ENCODE assay signal across 25 cellular contexts in the genomic region with DNA sequence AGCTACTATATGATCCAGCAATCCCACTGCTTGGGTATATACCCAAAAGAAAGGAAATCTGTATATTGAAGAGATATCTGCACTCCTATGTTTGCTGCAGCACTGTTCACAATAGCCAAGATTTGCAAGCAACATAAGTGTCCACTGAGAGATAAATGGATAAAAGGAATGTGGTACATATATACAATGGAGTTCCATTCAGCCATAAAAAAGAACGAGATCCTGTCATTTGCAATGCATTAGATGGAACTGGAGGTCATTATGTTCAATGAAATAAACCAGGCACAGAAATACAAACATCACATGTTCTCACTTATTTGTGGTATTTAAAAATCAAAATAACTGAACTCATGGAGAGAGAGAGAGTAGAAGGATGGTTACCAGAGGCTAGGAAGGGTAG.
"Had no signal": no experiment of that assay in that cellular context is flagged by ENCODE, and none has a peak within 500 bp of the region (broad histone marks: within the 10 kb centered on the region; RNA-seq: fewer than 3 reads in every experiment).

No MANE protein-coding gene starts in this region.

- H3K27me3 ChIP-seq: stomach, suprapubic skin, testis, thyroid gland, tibial artery, tibial nerve, transverse colon, upper lobe of left lung, upper lobe of right lung, uterus, vagina had no signal

- H3K9me3 ChIP-seq: stomach, suprapubic skin, testis, thoracic aorta, thyroid gland, tibial artery, tibial nerve, transverse colon, upper lobe of left lung, upper lobe of right lung, uterus, vagina had no signal

- H3K4me3 ChIP-seq: stomach, suprapubic skin, testis, thoracic aorta, thyroid gland, tibial artery, tibial nerve, transverse colon, upper lobe of left lung, upper lobe of right lung, uterus, vagina had no signal

- DNase-seq: stimulated activated CD4-positive, alpha-beta T cell treated with anti-CD3 and anti-CD28 coated beads, Interleukin-2, amount 100 ng/mL, for 48 hours; stimulated activated CD4-positive, alpha-beta T cell treated with anti-CD3 and anti-CD28 coated beads, Interleukin-4, amount 100 ng/mL, for 1 hour; stimulated activated CD4-positive, alpha-beta T cell treated with anti-CD3 and anti-CD28 coated beads, Interleukin-4, amount 100 ng/mL, for 24 hours; stimulated activated CD4-positive, alpha-beta T cell treated with anti-CD3 and anti-CD28 coated beads, Interleukin-4, amount 100 ng/mL, for 4 hours; stimulated activated naive B cell treated with anti-CD40 and anti-IgM and Interleukin-4, amounts not matched to agents 10 μg/mL and 1 μg/mL and 100 μg/mL, for 72 hours; stimulated activated naive CD4-positive, alpha-beta T cell; stimulated activated naive CD4-positive, alpha-beta T cell treated with Interleukin-2 at 50 U/mL for 16 hours; stimulated activated naive CD8-positive, alpha-beta T cell treated with anti-CD3 and anti-CD28 coated beads, Interleukin-15, amount 100 ng/mL, for 72 hours; stimulated activated naive CD8-positive, alpha-beta T cell treated with anti-CD3 and anti-CD28 coated beads, Interleukin-15, Interleukin-2, amounts not matched to agents 100 U/mL and 50 U/mL, for 24 hours; stomach; substantia nigra; testis; thyroid gland; tibial artery; transverse colon; trophoblast cell; upper lobe of left lung; upper lobe of right lung; uterus had no signal

- H3K36me3 ChIP-seq: stomach, suprapubic skin, thoracic aorta, thyroid gland, tibial artery, tibial nerve, transverse colon, upper lobe of left lung, upper lobe of right lung, uterus, vagina had no signal

- H3K27ac ChIP-seq: stomach, suprapubic skin, testis, thoracic aorta, thyroid gland, tibial artery, tibial nerve, transverse colon, upper lobe of left lung, upper lobe of right lung, uterus, vagina had no signal

- ATAC-seq: stimulated activated effector memory CD8-positive, alpha-beta T cell treated with anti-CD3 and anti-CD28 coated beads, Interleukin-12 subunit alpha, Interleukin-12 subunit beta, amount 100 ng/mL, for 72 hours; stimulated activated memory B cell treated with anti-CD40 and anti-IgM and Interleukin-4, amounts not matched to agents 10 μg/mL and 1 μg/mL and 100 μg/mL, for 72 hours; stimulated activated naive B cell treated with anti-CD40 and anti-IgM and Interleukin-4, amounts not matched to agents 10 μg/mL and 1 μg/mL and 100 μg/mL, for 72 hours; stimulated activated naive CD8-positive, alpha-beta T cell treated with anti-CD3 and anti-CD28 coated beads, Interleukin-15, amount 100 ng/mL, for 72 hours; stimulated activated naive CD8-positive, alpha-beta T cell treated with anti-CD3 and anti-CD28 coated beads, Interleukin-15, Interleukin-2, amounts not matched to agents 100 U/mL and 50 U/mL, for 24 hours; upper lobe of right lung had no signal

- H3K4me1 ChIP-seq: stomach, suprapubic skin, testis, thyroid gland, tibial artery, tibial nerve, transverse colon, upper lobe of left lung, upper lobe of right lung, uterus, vagina had no signal
